Comparison of ENCODE assay signal across 8 cellular contexts in genomic region chr18:46917108-46917807, GRCh38. TPM values are rescaled to one million over a fixed set of nuclear protein-coding genes. Genes with fewer than 3 reads are reported as not detected.
DNase-seq lines count a peak whose midpoint lies in the region; ATAC-seq and TF ChIP-seq lines count a peak whose summit lies in the region.

KATNAL2 (plus strand) TSS chr18:46917602; CDS start chr18:46946873, 29,271 bp downstream.
PIAS2 (minus strand) TSS chr18:46917507; CDS start chr18:46917345, 162 bp downstream.

- peak; percentile 81 for DNase-seq in GM23338 (ENCODE audit: low spot score)
- DNase-seq in LNCaP clone FGC (ENCODE audit: low read depth), result no peak
- peak; percentile 65 to 72 for DNase-seq in SJSA1 (ENCODE audit: low read depth in 1 of 2, low spot score in 2 of 2)
- peak; percentile 78 for DNase-seq in activated naive CD4-positive, alpha-beta T cell treated with anti-CD3 and anti-CD28 coated beads, Interleukin-2, amount 50 U/mL, for 16 hours
- DNase-seq in glomerular visceral epithelial cell (ENCODE audit: extremely low spot score), result peak; percentile 84
- DNase-seq in osteoblast (ENCODE audit: insufficient read length, low spot score, missing footprints), result peak; percentile 95

- H4K20me1 ChIP-seq in GM23338 (replicated peaks; ENCODE audit: insufficient read depth) (peaks cover 33% of the 10 kb centered on the region), osteoblast (ENCODE audit: insufficient read depth, low read length) (peaks cover 28% of the 10 kb centered on the region)

- H3K4me3 Mint-ChIP-seq in GM23338, result peak within 1 kb of the TSS; percentile 95

- H3K9me2 ChIP-seq in GM23338 (ENCODE audit: insufficient read depth), result no peaks in the 10 kb centered on the region

- H3K79me2 ChIP-seq in GM23338 (replicated peaks; ENCODE audit: insufficient read depth), result peaks cover 45% of the 10 kb centered on the region
- peaks cover 45% of the 10 kb centered on the region for H3K79me2 ChIP-seq in osteoblast (ENCODE audit: insufficient read depth, low read length)

- H3K9ac ChIP-seq in ES-I3 (ENCODE audit: low read depth, low read length), result peak within 1 kb of the TSS; percentile 96

- peak; percentile 70 for ATAC-seq in GM23338

- H3K9me3 Mint-ChIP-seq in GM23338, result peaks cover 3% of the 10 kb centered on the region; the same call in 1 of the 3 replicates

- H3K36me3 Mint-ChIP-seq in GM23338 (ENCODE audit: low read depth), result peaks cover 9% of the 10 kb centered on the region

- H3K9me3 ChIP-seq in ES-I3 (ENCODE audit: control insufficient read depth, insufficient read depth, low read length), result no peaks in the 10 kb centered on the region
- H3K9me3 ChIP-seq in SJSA1 (replicated peaks), result peaks cover 6% of the 10 kb centered on the region; the same call in 1 of the 2 replicates
- H3K9me3 ChIP-seq in osteoblast (ENCODE audit: low read depth, low read length), result no peaks in the 10 kb centered on the region

- no peaks in the 10 kb centered on the region for H3F3A ChIP-seq in GM23338 (replicated peaks; ENCODE audit: low read depth)

- peak within 1 kb of the TSS; percentile 97 for H3K27ac ChIP-seq in GM23338 (ENCODE audit: low read depth)
- H3K27ac ChIP-seq in SJSA1, result peak within 1 kb of the TSS; percentile 63
- peak within 1 kb of the TSS; percentile 60 for H3K27ac ChIP-seq in osteoblast (ENCODE audit: low read depth, low read length)
- peak within 1 kb of the TSS; percentile 93 for H3K27ac ChIP-seq in temporal lobe (ENCODE audit: low read depth, low read length)

- H3K36me3 ChIP-seq in ES-I3 (ENCODE audit: insufficient read depth, low read length) (no peaks in the 10 kb centered on the region), GM23338 (ENCODE audit: insufficient read depth) (no peaks in the 10 kb centered on the region), SJSA1 (peaks cover 6% of the 10 kb centered on the region), osteoblast (ENCODE audit: insufficient read depth, low read length) (no peaks in the 10 kb centered on the region)

- peak within 1 kb of the TSS; percentile 82 for H3K4me2 ChIP-seq in GM23338
- peak within 1 kb of the TSS; percentile 98 for H3K4me2 ChIP-seq in osteoblast (ENCODE audit: insufficient read depth, low read length)

- H3K4me3 ChIP-seq in GM23338, result peak within 1 kb of the TSS; percentile 64
- peak within 1 kb of the TSS; percentile 70 for H3K4me3 ChIP-seq in LNCaP clone FGC (ENCODE audit: low read depth, low read length)
- peak within 1 kb of the TSS; percentile 98 for H3K4me3 ChIP-seq in SJSA1
- peak within 1 kb of the TSS; percentile 90 for H3K4me3 ChIP-seq in osteoblast (ENCODE audit: insufficient read depth, low read length)

- no peaks in the 10 kb centered on the region for H3K27me3 ChIP-seq in GM23338 (ENCODE audit: insufficient read depth)
- H3K27me3 ChIP-seq in SJSA1 (replicated peaks), result no peaks in the 10 kb centered on the region
- no peaks in the 10 kb centered on the region for H3K27me3 ChIP-seq in osteoblast (ENCODE audit: insufficient read depth, low read length)

- H3K4me1 Mint-ChIP-seq in GM23338, result peaks cover 57% of the 10 kb centered on the region

- H3K4me1 ChIP-seq in ES-I3 (ENCODE audit: insufficient read depth, low read length), result peaks cover 12% of the 10 kb centered on the region
- H3K4me1 ChIP-seq in GM23338 (ENCODE audit: insufficient read depth), result peaks cover 50% of the 10 kb centered on the region
- H3K4me1 ChIP-seq in SJSA1 (replicated peaks), result peaks cover 14% of the 10 kb centered on the region
- H3K4me1 ChIP-seq in osteoblast (ENCODE audit: insufficient read depth, low read length), result peaks cover 3% of the 10 kb centered on the region

- no peak within 1 kb of the TSS for H2AFZ ChIP-seq in GM23338
- peak within 1 kb of the TSS; percentile 97 for H2AFZ ChIP-seq in osteoblast (ENCODE audit: low read length)

- H3K27me3 Mint-ChIP-seq in GM23338 (ENCODE audit: insufficient read depth, low read depth, poor library complexity), result peaks cover 15% of the 10 kb centered on the region

- TF ChIP-seq CTCF in GM23338 (conservative IDR thresholded peaks at IDR 0.05; ENCODE audit: low read depth in 2 of 2), result no peak
- TF ChIP-seq CTCF in LNCaP clone FGC (IDR thresholded peaks at IDR 0.05; ENCODE audit: control insufficient read depth, extremely low read depth, insufficient read depth), result peak; percentile 47
- TF ChIP-seq CTCF in osteoblast (IDR thresholded peaks at IDR 0.05; ENCODE audit: extremely low read depth, low read depth, low read length), result no peak

- H3K27ac Mint-ChIP-seq in GM23338, result peak within 1 kb of the TSS; percentile 97

TF ChIP-seq in GM23338, 12 proteins besides CTCF, POLR2A, EP300 and RAD21:
- TF ChIP-seq ETS1 (IDR thresholded peaks at IDR 0.05) (no peak), ZNF114 (CRISPR knock-in tag; IDR thresholded peaks at IDR 0.05) (0 out of 2 replicates have a peak, but pooled peaks have one; percentile 29), STAT1 (IDR thresholded peaks at IDR 0.05; ENCODE audit: unreplicated experiment) (no peak), REST (IDR thresholded peaks at IDR 0.05; ENCODE audit: unreplicated experiment) (no peak), EZH2 (IDR thresholded peaks at IDR 0.05; ENCODE audit: low read depth, unreplicated experiment) (no peak), CREB1 (CRISPR knock-in tag; IDR thresholded peaks at IDR 0.05; ENCODE audit: low read depth) (no peak), NANOG (IDR thresholded peaks at IDR 0.05; ENCODE audit: borderline replicate concordance) (no peak), POLR2AphosphoS5 (IDR thresholded peaks at IDR 0.05; ENCODE audit: low read depth) (peak; percentile 77)

RNA-seq across cellular contexts. Expression of gene KATNAL2, which starts in this region (rescaled TPM):
- total RNA-seq in GM23338 (2014; rRNA removed; shearing (Covaris generic)), result 7.7 and 11.8 TPM in 2 replicates
- polyA plus RNA-seq in GM23338 (2016; fragmentation: Nextera tagmentation; extraction: Ambion mirVana), result 9.9 and 11.8 TPM in 2 replicates
- 0.18 and 0.56 TPM in 2 replicates for total RNA-seq in SJSA1 (2014; rRNA removed; shearing (Covaris generic))
- total RNA-seq in osteoblast (4.3 and 5.0 TPM in 2 replicates), temporal lobe (3.4 TPM)

RNA-seq across cellular contexts. Expression of gene PIAS2, which starts in this region (rescaled TPM):
- total RNA-seq in GM23338 (2014; rRNA removed; shearing (Covaris generic)), result 54.1 and 54.2 TPM in 2 replicates
- polyA plus RNA-seq in GM23338 (2016; fragmentation: Nextera tagmentation; extraction: Ambion mirVana), result 27.5 and 30.3 TPM in 2 replicates
- total RNA-seq in SJSA1 (2014; rRNA removed; shearing (Covaris generic)), result 13.8 and 16.9 TPM in 2 replicates
- total RNA-seq in osteoblast, result 36.6 and 38.9 TPM in 2 replicates
- 37.9 TPM for total RNA-seq in temporal lobe
